In the genomic region with DNA sequence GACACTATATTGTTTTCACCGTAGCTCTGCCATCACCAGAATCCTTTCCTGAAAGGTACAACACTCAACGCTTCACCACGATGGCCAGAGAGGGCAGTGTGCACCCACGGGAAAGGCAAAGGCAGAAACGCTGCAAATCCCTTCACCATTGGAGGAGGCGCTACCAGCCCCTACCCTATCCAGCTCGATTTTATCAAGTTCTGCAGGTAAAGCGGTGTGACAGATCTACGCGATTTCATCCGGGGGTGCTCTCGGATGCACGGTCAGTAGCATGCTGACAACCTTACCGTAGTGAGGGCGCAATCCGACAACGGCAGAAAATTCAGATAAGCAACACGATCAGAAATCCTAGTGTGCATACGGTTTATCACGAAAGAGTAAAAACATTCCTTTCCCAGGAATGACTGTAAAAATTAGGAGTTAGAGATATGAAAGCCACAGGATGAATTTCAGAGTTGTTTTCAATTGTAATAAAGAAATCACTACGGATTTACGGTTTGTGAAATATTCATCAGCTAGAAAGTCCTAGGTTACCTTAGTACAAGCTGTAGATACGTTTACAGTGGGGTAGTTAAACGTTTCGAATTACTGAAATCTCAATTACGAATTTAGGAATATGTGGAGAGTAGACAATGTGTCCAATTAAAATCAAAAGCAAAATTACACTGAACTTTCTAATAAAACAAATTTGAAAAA, we compare ENCODE assay signal across 8 cellular contexts. TPM values are rescaled to one million over a fixed set of nuclear protein-coding genes. Genes with fewer than 3 reads are reported as not detected.
DNase-seq lines count a peak whose midpoint lies in the region; ATAC-seq and TF ChIP-seq lines count a peak whose summit lies in the region.

No MANE protein-coding gene starts in this region.

- no peak for TF ChIP-seq POLR2A in Peyer's patch (IDR thresholded peaks at IDR 0.05)

- in situ Hi-C loops in KBM-7 (cut with MboI; ENCODE audit: low pct_unique_long_range_greater_than_20kb, low sequenced_read_pairs): loop anchor here (25.0 kb wide), 1 partner anchor 970 kb away; no protein-coding TSS in a partner anchor

- H3K4me1 ChIP-seq in Peyer's patch: peaks cover 0 to 14% (median 3%) of the 10 kb centered on the region in 4 donors
- H3K4me1 ChIP-seq in fibroblast of lung (ENCODE audit: control insufficient read depth, extremely low read depth, insufficient read depth, low read length): no peaks in the 10 kb centered on the region

- H3K27ac Mint-ChIP-seq in nephron: peak overlapping the region in 1 of 3 experiments; percentile 38

- H3K4me1 Mint-ChIP-seq in nephron: peaks cover 11% of the 10 kb centered on the region

- H3K27me3 ChIP-seq in Peyer's patch (no peaks in the 10 kb centered on the region), fibroblast of lung (ENCODE audit: control insufficient read depth, insufficient read depth, low read length) (no peaks in the 10 kb centered on the region)

- peak; percentile 61 for ATAC-seq in GM21717 (IDR thresholded peaks at IDR 0.05; ENCODE audit: unreplicated experiment)
- peak; percentile 74 for ATAC-seq in stimulated activated naive CD8-positive, alpha-beta T cell treated with anti-CD3 and anti-CD28 coated beads, Interleukin-15, Interleukin-2, amounts not matched to agents 100 U/mL and 50 U/mL, for 24 hours

- no peak overlapping the region for H3K9ac ChIP-seq in fibroblast of lung (ENCODE audit: insufficient read depth, low read length)

- peaks cover 32% of the 10 kb centered on the region for H3K27me3 Mint-ChIP-seq in nephron (ENCODE audit: low read depth)

- H3K4me3 ChIP-seq in Peyer's patch: peak overlapping the region; percentile 13 to 75 (median 66)
- peak overlapping the region; percentile 49 to 73 (median 60) for H3K4me3 ChIP-seq in fibroblast of lung (replicated peaks in 1 of 4; ENCODE audit: control extremely low read depth in 1 of 4, insufficient read depth in 1 of 4, low read depth in 3 of 4, low read length in 4 of 4)

- peak; percentile 88 for DNase-seq in Daoy (ENCODE audit: low read depth)
- peak; percentile 83 for DNase-seq in KBM-7
- DNase-seq in Peyer's patch: peak; percentile 82 to 95 (median 82)
- DNase-seq in activated T-helper 1 cell treated with Interleukin-2 at 50 U/mL for 16 hours (ENCODE audit: low read depth): peak; percentile 73
- peak; percentile 83 to 85 for DNase-seq in fibroblast of lung (ENCODE audit: low read depth in 2 of 2)
- DNase-seq in stimulated activated naive CD8-positive, alpha-beta T cell treated with anti-CD3 and anti-CD28 coated beads, Interleukin-15, Interleukin-2, amounts not matched to agents 100 U/mL and 50 U/mL, for 24 hours: peak; percentile 81

- no peaks in the 10 kb centered on the region for H3K9me3 ChIP-seq in Peyer's patch
- no peaks in the 10 kb centered on the region for H3K9me3 ChIP-seq in fibroblast of lung (ENCODE audit: control insufficient read depth, insufficient read depth, low read depth, low read length)

- H3K9me3 Mint-ChIP-seq in nephron: no peaks in the 10 kb centered on the region

- H3K27ac ChIP-seq in Peyer's patch (peak overlapping the region in 2 of 4 donors; percentile 5 to 82), fibroblast of lung (ENCODE audit: insufficient read depth, low read length) (no peak overlapping the region)

- H4K20me1 ChIP-seq in fibroblast of lung (ENCODE audit: control insufficient read depth, extremely low read depth, insufficient read depth, low read length): no peaks in the 10 kb centered on the region

- peak overlapping the region; percentile 63 for H2AFZ ChIP-seq in fibroblast of lung (ENCODE audit: low read length)

- H3K36me3 ChIP-seq in Peyer's patch: no peaks in the 10 kb centered on the region
- H3K36me3 ChIP-seq in fibroblast of lung (ENCODE audit: control insufficient read depth, insufficient read depth, low read length): no peaks in the 10 kb centered on the region

- peak overlapping the region; percentile 84 for H3K4me2 ChIP-seq in fibroblast of lung (ENCODE audit: extremely low read depth, insufficient read depth, low read length)

- H3K4me3 Mint-ChIP-seq in nephron: peak overlapping the region; percentile 90 to 93 (median 90)

- TF ChIP-seq CTCF in Peyer's patch (IDR thresholded peaks at IDR 0.05): peak; percentile 49 to 89 (median 80)
- peak; percentile 99 to 100 for TF ChIP-seq CTCF in fibroblast of lung (conservative IDR thresholded peaks at IDR 0.05 in 1 of 2, IDR thresholded peaks at IDR 0.05 in 1 of 2; ENCODE audit: low read depth in 1 of 2, low read length in 2 of 2)
- TF ChIP-seq CTCF in nephron (IDR thresholded peaks at IDR 0.05; ENCODE audit: unreplicated experiment in 3 of 3): peak; percentile 85 to 95 (median 87)

- peaks cover 4% of the 10 kb centered on the region for H3K79me2 ChIP-seq in fibroblast of lung (ENCODE audit: control insufficient read depth, insufficient read depth, low read length)

- no peaks in the 10 kb centered on the region for H3K36me3 Mint-ChIP-seq in nephron (ENCODE audit: low read depth)

RNA-seq across cellular contexts. Expression of a gene that starts 1.8 kb away (rescaled TPM):
- total RNA-seq in Daoy (2014; rRNA removed; shearing (Covaris generic)): 33.8 and 54.7 TPM in 2 replicates
- 1 to 10 TPM; 1.7 to 9.9 (median 5.7) TPM for total RNA-seq in Peyer's patch
- total RNA-seq in fibroblast of lung: 3.0 and 10.0 TPM in 2 replicates
- polyA plus RNA-seq in fibroblast of lung: 13.2 and 37.7 TPM in 2 replicates
- polyA plus RNA-seq in fibroblast of lung (2012): 6.2 and 17.3 TPM in 2 replicates
- polyA minus RNA-seq in fibroblast of lung (ENCODE audit: low replicate concordance): 6.1 and 10.4 TPM in 2 replicates
